Comparison of ENCODE assay signal across 20 cellular contexts in genomic region chr7:47411281-47411869, GRCh38.
"Had no signal": no experiment of that assay in that cellular context is flagged by ENCODE, and none has a peak within 500 bp of the region (broad histone marks: within the 10 kb centered on the region; RNA-seq: fewer than 3 reads in every experiment).

No MANE protein-coding gene starts in this region.

- ATAC-seq: activated CD4-positive, CD25-positive, alpha-beta regulatory T cell treated with anti-CD3 and anti-CD28 coated beads, Interleukin-2, amount 50 U/mL, for 24 hours; activated CD8-positive, alpha-beta memory T cell treated with anti-CD3 and anti-CD28 coated beads, Interleukin-2, amount 10 ng/mL, durations not matched to agents 7 days and 5 days; activated CD8-positive, alpha-beta T cell treated with anti-CD3 and anti-CD28 coated beads, Interleukin-2, amount 10 ng/mL, durations not matched to agents 7 days and 5 days; activated T-cell treated with anti-CD3 and anti-CD28 coated beads, Interleukin-2, amount 50 U/mL, for 4 hours had no signal

- H3K27me3 ChIP-seq: SJSA1 had no signal

- FAIRE-seq: astrocyte, RCC 7860 had no signal

- H3K27ac ChIP-seq: SJSA1 had no signal

- H3K4me3 ChIP-seq: SJSA1 had no signal

- H3K9me3 ChIP-seq: SJSA1 had no signal

- DNase-seq: activated CD4-positive, alpha-beta T cell treated with anti-CD3 and anti-CD28 coated beads for 4 hours; activated CD8-positive, alpha-beta memory T cell treated with anti-CD3 and anti-CD28 coated beads, Interleukin-2, amount 10 ng/mL, durations not matched to agents 7 days and 5 days; activated CD8-positive, alpha-beta T cell treated with anti-CD3 and anti-CD28 coated beads, Interleukin-2, amount 10 ng/mL, durations not matched to agents 7 days and 5 days; activated gamma-delta T cell; activated naive CD4-positive, alpha-beta T cell treated with anti-CD3 and anti-CD28 coated beads for 36 hours; activated T-cell treated with anti-CD3 and anti-CD28 coated beads, Interleukin-2, amount 50 U/mL, for 4 hours; amygdala; Kasumi-1; KBM-7; NCI-H1105 treated with DMSO at 0.1 percent for 48 hours; NCI-H1436 treated with DMSO at 0.1 percent for 48 hours; NCI-H187; NCI-H2081; NCI-H510A treated with DMSO at 0.1 percent for 48 hours; NCI-H69; SHP77 had no signal
